Comparison of ENCODE assay signal across 2 cellular contexts in the genomic region with DNA sequence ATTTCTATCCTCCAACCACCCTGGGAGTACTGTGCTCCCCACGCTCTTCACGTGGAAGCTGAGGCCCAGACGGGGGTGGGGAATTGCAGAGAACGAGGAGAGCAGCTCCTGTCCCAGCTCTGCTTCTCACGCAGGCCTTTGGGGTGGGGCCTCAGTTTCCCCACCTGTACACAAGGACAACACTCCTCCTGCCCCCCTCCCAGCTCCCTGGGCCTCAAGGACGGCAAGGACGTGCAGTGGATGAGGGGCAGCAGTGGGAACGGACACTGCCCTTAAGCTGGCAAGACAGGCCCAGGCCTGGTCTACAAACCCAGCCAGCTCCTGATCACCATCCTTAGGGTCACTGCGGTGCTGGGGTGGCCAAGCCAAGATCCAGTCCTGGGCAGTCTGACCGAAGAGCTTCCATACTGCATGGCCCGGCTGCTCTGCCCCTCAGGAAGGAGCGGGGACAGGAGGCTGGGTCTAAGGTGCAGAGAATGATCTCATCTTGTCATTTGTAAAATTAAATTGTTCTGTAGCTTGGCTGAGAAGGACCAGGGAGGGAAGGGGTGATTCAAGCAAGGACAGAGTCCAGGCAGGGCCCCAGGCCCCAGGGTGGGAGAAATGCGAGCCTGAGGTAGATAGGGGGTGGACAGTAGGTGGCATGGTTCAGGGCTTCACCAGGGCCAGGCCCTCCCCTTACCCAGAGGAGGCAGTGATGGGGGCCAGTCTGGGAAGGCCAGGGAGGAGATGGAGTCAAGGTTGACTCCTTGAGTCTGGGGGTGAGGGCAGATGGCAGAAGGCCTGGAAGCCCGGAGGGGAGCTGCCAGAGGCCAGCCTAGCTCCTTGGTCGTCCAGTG.
TF ChIP-seq lines count a peak whose summit lies in the region.

No MANE protein-coding gene starts in this region.

TF ChIP-seq in IMR-90, 13 proteins besides CTCF, POLR2A, EP300 and RAD21:
- TF ChIP-seq SMC3 (IDR thresholded peaks at IDR 0.05; ENCODE audit: low read depth, low read length): no peak
- no peak for TF ChIP-seq MXI1 (IDR thresholded peaks at IDR 0.05; ENCODE audit: borderline replicate concordance, low read depth, low read length)
- no peak for TF ChIP-seq CHD1 (IDR thresholded peaks at IDR 0.05; ENCODE audit: low read depth, low read length)
- TF ChIP-seq MAFK (IDR thresholded peaks at IDR 0.05; ENCODE audit: low read depth, low read length): no peak
- no peak for TF ChIP-seq FOS (IDR thresholded peaks at IDR 0.05; ENCODE audit: low read depth, low read length)
- TF ChIP-seq, protein P1, sequence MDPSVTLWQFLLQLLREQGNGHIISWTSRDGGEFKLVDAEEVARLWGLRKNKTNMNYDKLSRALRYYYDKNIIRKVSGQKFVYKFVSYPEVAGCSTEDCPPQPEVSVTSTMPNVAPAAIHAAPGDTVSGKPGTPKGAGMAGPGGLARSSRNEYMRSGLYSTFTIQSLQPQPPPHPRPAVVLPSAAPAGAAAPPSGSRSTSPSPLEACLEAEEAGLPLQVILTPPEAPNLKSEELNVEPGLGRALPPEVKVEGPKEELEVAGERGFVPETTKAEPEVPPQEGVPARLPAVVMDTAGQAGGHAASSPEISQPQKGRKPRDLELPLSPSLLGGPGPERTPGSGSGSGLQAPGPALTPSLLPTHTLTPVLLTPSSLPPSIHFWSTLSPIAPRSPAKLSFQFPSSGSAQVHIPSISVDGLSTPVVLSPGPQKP (IDR thresholded peaks at IDR 0.05; ENCODE audit: borderline replicate concordance, low read depth, low read length): no peak
- no peak for TF ChIP-seq RCOR1 (IDR thresholded peaks at IDR 0.05; ENCODE audit: insufficient replicate concordance, low read length)
- no peak for TF ChIP-seq CEBPB (IDR thresholded peaks at IDR 0.05; ENCODE audit: low read depth, low read length)
- TF ChIP-seq RFX5 (IDR thresholded peaks at IDR 0.05; ENCODE audit: low read depth, low read length): no peak
- TF ChIP-seq, protein P2, sequence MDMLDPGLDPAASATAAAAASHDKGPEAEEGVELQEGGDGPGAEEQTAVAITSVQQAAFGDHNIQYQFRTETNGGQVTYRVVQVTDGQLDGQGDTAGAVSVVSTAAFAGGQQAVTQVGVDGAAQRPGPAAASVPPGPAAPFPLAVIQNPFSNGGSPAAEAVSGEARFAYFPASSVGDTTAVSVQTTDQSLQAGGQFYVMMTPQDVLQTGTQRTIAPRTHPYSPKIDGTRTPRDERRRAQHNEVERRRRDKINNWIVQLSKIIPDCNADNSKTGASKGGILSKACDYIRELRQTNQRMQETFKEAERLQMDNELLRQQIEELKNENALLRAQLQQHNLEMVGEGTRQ (IDR thresholded peaks at IDR 0.05; ENCODE audit: low read depth, low read length): no peak
- no peak for TF ChIP-seq NFE2L2 (IDR thresholded peaks at IDR 0.05; ENCODE audit: low read depth, low read length)
- no peak for TF ChIP-seq BHLHE40 (IDR thresholded peaks at IDR 0.05; ENCODE audit: low read depth, low read length)
- no peak for TF ChIP-seq MAZ (IDR thresholded peaks at IDR 0.05; ENCODE audit: borderline replicate concordance, low read depth, low read length)
TF ChIP-seq in IMR-90: peak in this region for 0.

TF ChIP-seq in H1, 55 proteins besides CTCF, POLR2A, EP300 and RAD21:
- TF ChIP-seq TEAD4 (IDR thresholded peaks at IDR 0.05; ENCODE audit: low read depth, low read length): no peak
- no peak for TF ChIP-seq SIN3A (conservative IDR thresholded peaks at IDR 0.05 in 1 of 2, IDR thresholded peaks at IDR 0.05 in 1 of 2; ENCODE audit: low read depth in 1 of 2, low read length in 2 of 2)
- no peak for TF ChIP-seq TAF7 (optimal IDR thresholded peaks at IDR 0.05; ENCODE audit: borderline replicate concordance, low read depth, low read length)
- TF ChIP-seq CHD1 (IDR thresholded peaks at IDR 0.05; ENCODE audit: low read depth, low read length): no peak
- no peak for TF ChIP-seq HDAC2 (IDR thresholded peaks at IDR 0.05; ENCODE audit: borderline replicate concordance in 1 of 2, low read depth in 2 of 2, low read length in 2 of 2)
- no peak for TF ChIP-seq SIRT6 (IDR thresholded peaks at IDR 0.05; ENCODE audit: low read length)
- TF ChIP-seq, protein P3, sequence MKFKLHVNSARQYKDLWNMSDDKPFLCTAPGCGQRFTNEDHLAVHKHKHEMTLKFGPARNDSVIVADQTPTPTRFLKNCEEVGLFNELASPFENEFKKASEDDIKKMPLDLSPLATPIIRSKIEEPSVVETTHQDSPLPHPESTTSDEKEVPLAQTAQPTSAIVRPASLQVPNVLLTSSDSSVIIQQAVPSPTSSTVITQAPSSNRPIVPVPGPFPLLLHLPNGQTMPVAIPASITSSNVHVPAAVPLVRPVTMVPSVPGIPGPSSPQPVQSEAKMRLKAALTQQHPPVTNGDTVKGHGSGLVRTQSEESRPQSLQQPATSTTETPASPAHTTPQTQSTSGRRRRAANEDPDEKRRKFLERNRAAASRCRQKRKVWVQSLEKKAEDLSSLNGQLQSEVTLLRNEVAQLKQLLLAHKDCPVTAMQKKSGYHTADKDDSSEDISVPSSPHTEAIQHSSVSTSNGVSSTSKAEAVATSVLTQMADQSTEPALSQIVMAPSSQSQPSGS (IDR thresholded peaks at IDR 0.05; ENCODE audit: low read length): no peak
